22 cellular contexts compared by ENCODE assay signal in genomic region chr21:39060485-39061099, GRCh38.
DNase-seq lines count a peak whose midpoint lies in the region; ATAC-seq and TF ChIP-seq lines count a peak whose summit lies in the region.
"Had no signal": no experiment of that assay in that cellular context is flagged by ENCODE, and none has a peak within 500 bp of the region (broad histone marks: within the 10 kb centered on the region; RNA-seq: fewer than 3 reads in every experiment).

No MANE protein-coding gene starts in this region.

- peaks cover 4% of the 10 kb centered on the region for H3K4me1 Mint-ChIP-seq in endodermal cell

- H3K4me3 Mint-ChIP-seq in endodermal cell = no peak overlapping the region
- H3K4me3 Mint-ChIP-seq: CD8-positive, alpha-beta T cell; T-helper 1 cell treated with Interleukin-12 subunit alpha and Interleukin-12 subunit beta and Interleukin-4 antibody, amounts not matched to agents 30 μg/mL and 1 μg/mL, for 36 hours had no signal

- in situ Hi-C loops in gastrocnemius medialis (cut with MboI; ENCODE audit: low sequenced_read_pairs in 4 of 4) = no loop called here
- in situ Hi-C loops in GM13976 (cut with MboI; ENCODE audit: low sequenced_read_pairs, unreplicated experiment) = no loop called here

- intact Hi-C loops in gastrocnemius medialis (cut with DNase I; ENCODE audit: low total_unique reads) = no loop called here

- TF ChIP-seq POLR2A in gastrocnemius medialis (IDR thresholded peaks at IDR 0.05) = no peak

- TF ChIP-seq CTCF in endodermal cell (conservative IDR thresholded peaks at IDR 0.05) (no peak), gastrocnemius medialis (IDR thresholded peaks at IDR 0.05 in 4 of 5, conservative IDR thresholded peaks at IDR 0.05 in 1 of 5) (no peak), GM13976 (IDR thresholded peaks at IDR 0.05; ENCODE audit: borderline replicate concordance, control extremely low read depth, extremely low read depth, insufficient read depth, missing control alignments) (no peak)

- H3K4me3 ChIP-seq in endodermal cell (ENCODE audit: low read length) (no peak overlapping the region), gastrocnemius medialis (no peak overlapping the region)
- H3K4me3 ChIP-seq: MG63, PC-9 had no signal

- H3K27ac Mint-ChIP-seq in endodermal cell = no peak overlapping the region
- H3K27ac Mint-ChIP-seq: CD8-positive, alpha-beta T cell; T-helper 1 cell treated with Interleukin-12 subunit alpha and Interleukin-12 subunit beta and Interleukin-4 antibody, amounts not matched to agents 30 μg/mL and 1 μg/mL, for 36 hours had no signal

- H3K4me1 ChIP-seq in endodermal cell (ENCODE audit: control insufficient read depth, insufficient read depth, low read length) (no peaks in the 10 kb centered on the region), gastrocnemius medialis (peaks cover 19 to 21% of the 10 kb centered on the region in 2 donors)

- H3K36me3 ChIP-seq in endodermal cell (ENCODE audit: control insufficient read depth, insufficient read depth, low read length) (no peaks in the 10 kb centered on the region), gastrocnemius medialis (no peaks in the 10 kb centered on the region)
- H3K36me3 ChIP-seq: MG63 had no signal

- WGBS in endodermal cell (ENCODE audit: insufficient coverage in 1 of 2, insufficient read length in 1 of 2), 2 experiments = 81 to 93% methylated on average over 4 to 9 of the region's 9 CpGs

- H3K9me3 ChIP-seq in endodermal cell (ENCODE audit: control insufficient read depth, low read length) (peaks cover 25% of the 10 kb centered on the region), gastrocnemius medialis (no peaks in the 10 kb centered on the region)

- peaks cover 7% of the 10 kb centered on the region for H3K36me3 Mint-ChIP-seq in endodermal cell (ENCODE audit: low read depth)
- H3K36me3 Mint-ChIP-seq: CD8-positive, alpha-beta T cell had no signal

- H3K27ac ChIP-seq in endodermal cell (ENCODE audit: low read depth, low read length) (no peak overlapping the region), gastrocnemius medialis (peak overlapping the region; percentile 64 to 76 (median 70))
- H3K27ac ChIP-seq: PC-9 had no signal

- peaks cover 27% of the 10 kb centered on the region for H3K9me3 Mint-ChIP-seq in endodermal cell
- H3K9me3 Mint-ChIP-seq: CD8-positive, alpha-beta T cell; T-helper 1 cell treated with Interleukin-12 subunit alpha and Interleukin-12 subunit beta and Interleukin-4 antibody, amounts not matched to agents 30 μg/mL and 1 μg/mL, for 36 hours had no signal

- H3K27me3 Mint-ChIP-seq in endodermal cell (ENCODE audit: insufficient read depth) = peaks cover 2% of the 10 kb centered on the region

- peak; percentile 98 to 99 for ATAC-seq in gastrocnemius medialis
- ATAC-seq: CD8-positive, alpha-beta T cell had no signal

- H3K27me3 ChIP-seq in endodermal cell (ENCODE audit: control insufficient read depth, insufficient read depth, low read length, poor library complexity, severe bottlenecking) (no peaks in the 10 kb centered on the region), gastrocnemius medialis (no peaks in the 10 kb centered on the region)
- H3K27me3 ChIP-seq: MG63 had no signal

- DNase-seq in NCI-H2107 treated with DMSO at 0.1 percent for 48 hours (lab: John Stamatoyannopoulos, UW; ENCODE audit: unreplicated experiment) = peak; percentile 27
- no peak for DNase-seq in NCI-H2107 (lab: John Stamatoyannopoulos, UW)
- DNase-seq in NCI-H524 treated with DMSO at 0.1 percent for 48 hours (lab: John Stamatoyannopoulos, UW) = peak; percentile 63
- DNase-seq in endodermal cell = peak; percentile 7
- peak; percentile 79 to 83 for DNase-seq in gastrocnemius medialis
- no peak for DNase-seq in stimulated activated naive CD4-positive, alpha-beta T cell treated with Interleukin-2 at 50 U/mL for 16 hours (lab: John Stamatoyannopoulos, UW)
- no peak for DNase-seq in NCI-H2081 treated with DMSO at 0.1 percent for 48 hours (lab: John Stamatoyannopoulos, UW)
- DNase-seq in GM13976 (ENCODE audit: low spot score) = no peak
- DNase-seq: AML-193; C1 segment of cervical spinal cord; CD8-positive, alpha-beta T cell; GDM1; H7; MG63; NCI-H1436 treated with DMSO at 0.1 percent for 48 hours; NCI-H2081; NCI-H2227 treated with DMSO at 0.1 percent for 48 hours; NCI-H526 treated with DMSO at 0.1 percent for 48 hours; PC-9; RPMI8226; SHP77 had no signal

- H3K9ac ChIP-seq in endodermal cell (ENCODE audit: extremely low read depth, low read length, poor library complexity, severe bottlenecking) = no peak overlapping the region

Comparison
In these comparisons a context has a peak if more than half of its experiments do, and no peak if none do; other contexts are left out.
1. DNase-seq: peak in NCI-H2107 treated with DMSO at 0.1 percent for 48 hours (single experiment), NCI-H524 treated with DMSO at 0.1 percent for 48 hours (single experiment), endodermal cell (single experiment) and gastrocnemius medialis (2 of 2); none in NCI-H2107 (single experiment), stimulated activated naive CD4-positive, alpha-beta T cell treated with Interleukin-2 at 50 U/mL for 16 hours (single experiment), NCI-H2081 treated with DMSO at 0.1 percent for 48 hours (single experiment) and GM13976 (single experiment).